Comparison of ENCODE assay signal across 22 cellular contexts in genomic region chr9:101995231-101995630, GRCh38.
DNase-seq lines count a peak whose midpoint lies in the region; ATAC-seq and TF ChIP-seq lines count a peak whose summit lies in the region.
"Had no signal": no experiment of that assay in that cellular context is flagged by ENCODE, and none has a peak within 500 bp of the region (broad histone marks: within the 10 kb centered on the region; RNA-seq: fewer than 3 reads in every experiment).

No MANE protein-coding gene starts in this region.

- intact Hi-C loops in esophagus muscularis mucosa (cut with DNase I): no loop called here

- no peaks in the 10 kb centered on the region for H3K4me1 ChIP-seq in esophagus muscularis mucosa
- H3K4me1 ChIP-seq: parathyroid adenoma, upper lobe of left lung had no signal

- H3K9me3 ChIP-seq in esophagus muscularis mucosa: no peaks in the 10 kb centered on the region
- H3K9me3 ChIP-seq: HAP-1, upper lobe of left lung had no signal

- H3K27ac ChIP-seq in esophagus muscularis mucosa (replicated peaks in 1 of 4): no peak overlapping the region
- H3K27ac ChIP-seq: hepatocyte, parathyroid adenoma, skin epidermis, upper lobe of left lung had no signal

- TF ChIP-seq EP300 in esophagus muscularis mucosa (IDR thresholded peaks at IDR 0.05): no peak

- H3K27me3 ChIP-seq in esophagus muscularis mucosa: no peaks in the 10 kb centered on the region
- H3K27me3 ChIP-seq: hepatocyte, upper lobe of left lung had no signal

- WGBS in esophagus muscularis mucosa: 60% methylated on average over 5 of the region's 5 CpGs

- H3K4me3 ChIP-seq in epithelial cell of proximal tubule (ENCODE audit: low read depth, low read length) (no peak overlapping the region), retinal pigment epithelial cell (ENCODE audit: low read length) (no peak overlapping the region), esophagus muscularis mucosa (no peak overlapping the region)
- H3K4me3 ChIP-seq: HAP-1, hepatocyte, skin epidermis, upper lobe of left lung had no signal

- H3K36me3 ChIP-seq in esophagus muscularis mucosa: no peaks in the 10 kb centered on the region
- H3K36me3 ChIP-seq: HAP-1, upper lobe of left lung had no signal

- no peak for TF ChIP-seq CTCF in epithelial cell of proximal tubule (conservative IDR thresholded peaks at IDR 0.05; ENCODE audit: low read depth, low read length)
- no peak for TF ChIP-seq CTCF in retinal pigment epithelial cell (conservative IDR thresholded peaks at IDR 0.05; ENCODE audit: low read depth, low read length)
- no peak for TF ChIP-seq CTCF in esophagus muscularis mucosa (IDR thresholded peaks at IDR 0.05)

- ATAC-seq in HG03354 (IDR thresholded peaks at IDR 0.05; ENCODE audit: poor library complexity, severe bottlenecking, unreplicated experiment) (no peak), GM21528 (IDR thresholded peaks at IDR 0.05; ENCODE audit: low FRiP score, unreplicated experiment) (no peak), HG03196 (IDR thresholded peaks at IDR 0.05; ENCODE audit: unreplicated experiment) (no peak)

- TF ChIP-seq POLR2A in esophagus muscularis mucosa (IDR thresholded peaks at IDR 0.05; ENCODE audit: low read depth): no peak

- DNase-seq in H4 (ENCODE audit: low spot score) (peak; percentile 40), RPMI7951 (ENCODE audit: low read depth) (peak; percentile 1), epithelial cell of proximal tubule (ENCODE audit: low read depth) (peak; percentile 9), retinal pigment epithelial cell (ENCODE audit: low read depth) (peak; percentile 88), esophagus muscularis mucosa (ENCODE audit: extremely low spot score) (no peak)
- DNase-seq: activated CD4-positive, alpha-beta T cell treated with anti-CD3 and anti-CD28 coated beads, Interleukin-2, amount 50 U/mL, for 1 hour; activated CD8-positive, alpha-beta memory T cell treated with anti-CD3 and anti-CD28 coated beads, Interleukin-2, amount 50 U/mL, for 48 hours; activated effector memory CD4-positive, alpha-beta T cell treated with Interleukin-2 at 50 U/mL for 16 hours; effector CD4-positive, alpha-beta T cell; islet precursor cell; naive B cell; NCI-H1930; stimulated activated CD4-positive, alpha-beta T cell treated with anti-CD3 and anti-CD28 coated beads, Interleukin-2, amount 100 ng/mL, for 48 hours; SW 1271; upper lobe of left lung had no signal
